ENCODE assay signal across 13 cellular contexts in genomic region chr17:66491213-66491612, GRCh38.
DNase-seq lines count a peak whose midpoint lies in the region; ATAC-seq lines count a peak whose summit lies in the region.
"Had no signal": no experiment of that assay in that cellular context is flagged by ENCODE, and none has a peak within 500 bp of the region (broad histone marks: within the 10 kb centered on the region; RNA-seq: fewer than 3 reads in every experiment).

No MANE protein-coding gene starts in this region.

- peak overlapping the region; percentile 22 for H3K4me3 ChIP-seq in Jurkat, Clone E6-1 (ENCODE audit: low read length)
- H3K4me3 ChIP-seq: mucosa of descending colon, transverse colon had no signal

- H3K36me3 Mint-ChIP-seq in activated T-helper 1 cell treated with anti-CD3 and anti-CD28 coated beads, Interleukin-12 subunit alpha, Interleukin-12 subunit beta, Interleukin-2, Interleukin-4 antibody, amounts not matched to agents 30 ng/mL and 10 ng/mL and 1 ng/mL, durations not matched to agents 14 hours and 24 hours and 36 hours (ENCODE audit: low read depth): peaks cover 24% of the 10 kb centered on the region
- H3K36me3 Mint-ChIP-seq in stimulated activated naive CD8-positive, alpha-beta T cell treated with anti-CD3 and anti-CD28 coated beads, Interleukin-15, Interleukin-2, amounts not matched to agents 100 ng/mL and 50 ng/mL, for 24 hours (ENCODE audit: low read depth): peaks cover 44% of the 10 kb centered on the region
- H3K36me3 Mint-ChIP-seq: stimulated activated memory B cell treated with anti-CD40 and anti-IgM and Interleukin-4, amounts not matched to agents 10 μg/mL and 1 μg/mL and 100 μg/mL, for 72 hours had no signal

- peaks cover 68% of the 10 kb centered on the region for H3K4me1 Mint-ChIP-seq in activated T-helper 1 cell treated with anti-CD3 and anti-CD28 coated beads, Interleukin-12 subunit alpha, Interleukin-12 subunit beta, Interleukin-2, Interleukin-4 antibody, amounts not matched to agents 30 ng/mL and 10 ng/mL and 1 ng/mL, durations not matched to agents 14 hours and 24 hours and 36 hours (ENCODE audit: low read depth)
- peaks cover 73% of the 10 kb centered on the region for H3K4me1 Mint-ChIP-seq in stimulated activated naive CD8-positive, alpha-beta T cell treated with anti-CD3 and anti-CD28 coated beads, Interleukin-15, Interleukin-2, amounts not matched to agents 100 ng/mL and 50 ng/mL, for 24 hours (ENCODE audit: low read depth)
- H3K4me1 Mint-ChIP-seq: stimulated activated memory B cell treated with anti-CD40 and anti-IgM and Interleukin-4, amounts not matched to agents 10 μg/mL and 1 μg/mL and 100 μg/mL, for 72 hours had no signal

- no peaks in the 10 kb centered on the region for H3K27me3 Mint-ChIP-seq in activated T-helper 1 cell treated with anti-CD3 and anti-CD28 coated beads, Interleukin-12 subunit alpha, Interleukin-12 subunit beta, Interleukin-2, Interleukin-4 antibody, amounts not matched to agents 30 ng/mL and 10 ng/mL and 1 ng/mL, durations not matched to agents 14 hours and 24 hours and 36 hours (ENCODE audit: insufficient read depth)
- H3K27me3 Mint-ChIP-seq in stimulated activated naive CD8-positive, alpha-beta T cell treated with anti-CD3 and anti-CD28 coated beads, Interleukin-15, Interleukin-2, amounts not matched to agents 100 ng/mL and 50 ng/mL, for 24 hours: no peaks in the 10 kb centered on the region
- H3K27me3 Mint-ChIP-seq: stimulated activated memory B cell treated with anti-CD40 and anti-IgM and Interleukin-4, amounts not matched to agents 10 μg/mL and 1 μg/mL and 100 μg/mL, for 72 hours had no signal

- no peak overlapping the region for H3K4me3 Mint-ChIP-seq in activated T-helper 1 cell treated with anti-CD3 and anti-CD28 coated beads, Interleukin-12 subunit alpha, Interleukin-12 subunit beta, Interleukin-2, Interleukin-4 antibody, amounts not matched to agents 30 ng/mL and 10 ng/mL and 1 ng/mL, durations not matched to agents 14 hours and 24 hours and 36 hours
- peak overlapping the region; percentile 19 for H3K4me3 Mint-ChIP-seq in stimulated activated naive CD8-positive, alpha-beta T cell treated with anti-CD3 and anti-CD28 coated beads, Interleukin-15, Interleukin-2, amounts not matched to agents 100 ng/mL and 50 ng/mL, for 24 hours
- H3K4me3 Mint-ChIP-seq: stimulated activated memory B cell treated with anti-CD40 and anti-IgM and Interleukin-4, amounts not matched to agents 10 μg/mL and 1 μg/mL and 100 μg/mL, for 72 hours had no signal

- DNase-seq in stimulated activated CD4-positive, alpha-beta T cell treated with anti-CD3 and anti-CD28 coated beads, Interleukin-15, amount 100 ng/mL, for 24 hours: peak; percentile 52
- no peak for DNase-seq in stimulated activated CD4-positive, alpha-beta T cell treated with anti-CD3 and anti-CD28 coated beads, Interleukin-4, amount 100 ng/mL, for 1 hour
- DNase-seq in Jurkat, Clone E6-1 (ENCODE audit: low read depth, low spot score): peak; percentile 84
- peak; percentile 7 for DNase-seq in activated T-helper 1 cell treated with anti-CD3 and anti-CD28 coated beads, Interleukin-12 subunit alpha, Interleukin-12 subunit beta, Interleukin-2, Interleukin-4 antibody, amounts not matched to agents 30 ng/mL and 10 ng/mL and 1 ng/mL, durations not matched to agents 14 hours and 24 hours and 36 hours (ENCODE audit: low spot score)
- DNase-seq in NOMO-1 (lab: John Stamatoyannopoulos, UW; ENCODE audit: unreplicated experiment in 2 of 2): no peak
- DNase-seq: Caco-2, mucosa of descending colon, NCI-H1694, SHP77 treated with DMSO at 0.1 percent for 48 hours, transverse colon had no signal

- intact Hi-C loops in activated T-helper 1 cell treated with anti-CD3 and anti-CD28 coated beads, Interleukin-12 subunit alpha, Interleukin-12 subunit beta, Interleukin-2, Interleukin-4 antibody, amounts not matched to agents 30 ng/mL and 10 ng/mL and 1 ng/mL, durations not matched to agents 14 hours and 24 hours and 36 hours (cut with micrococcal nuclease): loop anchor here (10.0 kb wide), 1 partner anchor 54 kb away; no protein-coding TSS in a partner anchor

- no peak for ATAC-seq in HG03039 (IDR thresholded peaks at IDR 0.05; ENCODE audit: unreplicated experiment)
- ATAC-seq: mucosa of descending colon; stimulated activated memory B cell treated with anti-CD40 and anti-IgM and Interleukin-4, amounts not matched to agents 10 μg/mL and 1 μg/mL and 100 μg/mL, for 72 hours had no signal

- no peaks in the 10 kb centered on the region for H3K9me3 Mint-ChIP-seq in activated T-helper 1 cell treated with anti-CD3 and anti-CD28 coated beads, Interleukin-12 subunit alpha, Interleukin-12 subunit beta, Interleukin-2, Interleukin-4 antibody, amounts not matched to agents 30 ng/mL and 10 ng/mL and 1 ng/mL, durations not matched to agents 14 hours and 24 hours and 36 hours
- no peaks in the 10 kb centered on the region for H3K9me3 Mint-ChIP-seq in stimulated activated naive CD8-positive, alpha-beta T cell treated with anti-CD3 and anti-CD28 coated beads, Interleukin-15, Interleukin-2, amounts not matched to agents 100 ng/mL and 50 ng/mL, for 24 hours

- peak overlapping the region; percentile 87 for H3K27ac Mint-ChIP-seq in activated T-helper 1 cell treated with anti-CD3 and anti-CD28 coated beads, Interleukin-12 subunit alpha, Interleukin-12 subunit beta, Interleukin-2, Interleukin-4 antibody, amounts not matched to agents 30 ng/mL and 10 ng/mL and 1 ng/mL, durations not matched to agents 14 hours and 24 hours and 36 hours
- peak overlapping the region; percentile 78 for H3K27ac Mint-ChIP-seq in stimulated activated naive CD8-positive, alpha-beta T cell treated with anti-CD3 and anti-CD28 coated beads, Interleukin-15, Interleukin-2, amounts not matched to agents 100 ng/mL and 50 ng/mL, for 24 hours
- H3K27ac Mint-ChIP-seq: stimulated activated memory B cell treated with anti-CD40 and anti-IgM and Interleukin-4, amounts not matched to agents 10 μg/mL and 1 μg/mL and 100 μg/mL, for 72 hours had no signal

Comparison
In these comparisons a context has a peak if more than half of its experiments do, and no peak if none do; other contexts are left out.
1. DNase-seq: peak in stimulated activated CD4-positive, alpha-beta T cell treated with anti-CD3 and anti-CD28 coated beads, Interleukin-15, amount 100 ng/mL, for 24 hours (single experiment), Jurkat, Clone E6-1 (single experiment) and activated T-helper 1 cell treated with anti-CD3 and anti-CD28 coated beads, Interleukin-12 subunit alpha, Interleukin-12 subunit beta, Interleukin-2, Interleukin-4 antibody, amounts not matched to agents 30 ng/mL and 10 ng/mL and 1 ng/mL, durations not matched to agents 14 hours and 24 hours and 36 hours (single experiment); none in stimulated activated CD4-positive, alpha-beta T cell treated with anti-CD3 and anti-CD28 coated beads, Interleukin-4, amount 100 ng/mL, for 1 hour (single experiment) and NOMO-1 (0 of 2).